Comparison of ENCODE assay signal across 8 cellular contexts in the genomic region with DNA sequence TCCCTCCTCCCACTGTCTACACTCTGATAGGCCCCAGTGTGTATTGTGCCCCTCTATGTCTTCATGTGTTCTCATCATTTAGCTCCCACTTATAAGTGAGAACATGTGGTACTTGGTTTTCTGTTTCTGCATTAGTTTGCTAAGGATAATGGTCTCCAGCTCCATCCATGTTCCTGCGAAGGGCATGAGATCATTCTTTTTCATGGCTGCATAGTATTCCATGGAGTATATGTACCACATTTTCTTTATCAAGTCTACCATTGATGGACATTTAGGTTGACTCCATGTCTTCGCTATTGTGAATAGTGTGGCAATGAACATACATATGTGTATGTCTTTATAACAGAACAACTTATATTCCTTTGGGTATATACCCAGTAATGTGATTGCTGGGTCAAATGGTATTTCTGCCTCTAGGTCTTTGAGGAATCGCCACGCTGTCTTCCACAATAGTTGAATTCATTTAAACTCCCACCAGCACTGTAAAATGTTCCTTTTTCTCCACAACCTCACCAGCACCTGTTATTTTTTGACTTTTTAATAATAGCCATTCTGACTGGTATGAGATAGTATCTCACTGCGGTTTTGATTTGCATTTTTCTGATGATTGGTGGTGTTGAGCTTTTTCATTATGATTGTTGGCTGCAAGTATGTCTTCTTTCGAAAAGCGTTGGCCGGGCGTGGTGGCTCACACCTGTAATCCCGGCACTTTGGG. TPM values are rescaled to one million over a fixed set of nuclear protein-coding genes. Genes with fewer than 3 reads are reported as not detected.
DNase-seq lines count a peak whose midpoint lies in the region; ATAC-seq, FAIRE-seq and TF ChIP-seq lines count a peak whose summit lies in the region.
"Not testable (repeated sequence)": the region's sequence is repeated elsewhere in the genome, so short reads cannot be mapped to it uniquely, and the experiment has no call there.

No MANE protein-coding gene starts in this region.

- not testable (repeated sequence) for TF ChIP-seq RAD21 in A549 (conservative IDR thresholded peaks at IDR 0.05 in 1 of 2, IDR thresholded peaks at IDR 0.05 in 1 of 2)

- not testable (repeated sequence) for H3K27ac ChIP-seq in A549; CD8-positive, alpha-beta T cell (ENCODE audit: low read depth, low read length); endodermal cell (ENCODE audit: low read depth, low read length)

- H3K9me3 Mint-ChIP-seq in CD8-positive, alpha-beta T cell; IgD-negative memory B cell; activated naive CD4-positive, alpha-beta T cell treated with anti-CD3 and anti-CD28 coated beads, Interleukin-2, amount 50 U/mL, for 24 hours; neural crest cell: not testable (repeated sequence)
- peaks cover 12% of the 10 kb centered on the region for H3K9me3 Mint-ChIP-seq in activated CD4-positive, alpha-beta T cell treated with anti-CD3 and anti-CD28 coated beads, Interleukin-2, amount 10 ng/mL, durations not matched to agents 24 days and 14 days
- peaks cover 18% of the 10 kb centered on the region for H3K9me3 Mint-ChIP-seq in endodermal cell
- peaks cover 11% of the 10 kb centered on the region for H3K9me3 Mint-ChIP-seq in mesothelial cell of epicardium

- H3K36me3 ChIP-seq in CD8-positive, alpha-beta T cell (ENCODE audit: insufficient read depth, low read length); endodermal cell (ENCODE audit: control insufficient read depth, insufficient read depth, low read length): not testable (repeated sequence)

- H3K27me3 Mint-ChIP-seq in CD8-positive, alpha-beta T cell (ENCODE audit: low read depth); IgD-negative memory B cell; activated CD4-positive, alpha-beta T cell treated with anti-CD3 and anti-CD28 coated beads, Interleukin-2, amount 10 ng/mL, durations not matched to agents 24 days and 14 days; activated naive CD4-positive, alpha-beta T cell treated with anti-CD3 and anti-CD28 coated beads, Interleukin-2, amount 50 U/mL, for 24 hours: not testable (repeated sequence)
- peaks cover 24% of the 10 kb centered on the region for H3K27me3 Mint-ChIP-seq in endodermal cell (ENCODE audit: insufficient read depth)
- H3K27me3 Mint-ChIP-seq in mesothelial cell of epicardium (ENCODE audit: low read depth): peaks cover 13% of the 10 kb centered on the region
- H3K27me3 Mint-ChIP-seq in neural crest cell (ENCODE audit: low read depth): peaks cover 28% of the 10 kb centered on the region

- not testable (repeated sequence) for H3K36me3 Mint-ChIP-seq in CD8-positive, alpha-beta T cell; IgD-negative memory B cell; activated naive CD4-positive, alpha-beta T cell treated with anti-CD3 and anti-CD28 coated beads, Interleukin-2, amount 50 U/mL, for 24 hours; endodermal cell (ENCODE audit: low read depth); mesothelial cell of epicardium
- H3K36me3 Mint-ChIP-seq in activated CD4-positive, alpha-beta T cell treated with anti-CD3 and anti-CD28 coated beads, Interleukin-2, amount 10 ng/mL, durations not matched to agents 24 days and 14 days (ENCODE audit: low read depth): peaks cover 17% of the 10 kb centered on the region
- peaks cover 14% of the 10 kb centered on the region for H3K36me3 Mint-ChIP-seq in neural crest cell (ENCODE audit: low read depth)

- CTCF ChIA-PET in A549 (lab: Yijun Ruan, JAX): interaction anchor here (0.6 kb wide), 1 partner anchor 202 kb away, joined by 4 read pairs; no protein-coding TSS in a partner anchor
- CTCF ChIA-PET in CD8-positive, alpha-beta T cell (lab: Charles Lee): not testable (repeated sequence)

- H3K9ac ChIP-seq in endodermal cell (ENCODE audit: extremely low read depth, low read length, poor library complexity, severe bottlenecking): not testable (repeated sequence)

- H3K4me3 Mint-ChIP-seq in CD8-positive, alpha-beta T cell: peak overlapping the region; percentile 11
- peak overlapping the region in 2 of 4 donors; percentile 78 to 99 for H3K4me3 Mint-ChIP-seq in IgD-negative memory B cell
- H3K4me3 Mint-ChIP-seq in activated CD4-positive, alpha-beta T cell treated with anti-CD3 and anti-CD28 coated beads, Interleukin-2, amount 10 ng/mL, durations not matched to agents 24 days and 14 days: peak overlapping the region; percentile 30
- H3K4me3 Mint-ChIP-seq in activated naive CD4-positive, alpha-beta T cell treated with anti-CD3 and anti-CD28 coated beads, Interleukin-2, amount 50 U/mL, for 24 hours: peak overlapping the region; percentile 57
- H3K4me3 Mint-ChIP-seq in endodermal cell: peak overlapping the region; percentile 97
- peak overlapping the region; percentile 40 for H3K4me3 Mint-ChIP-seq in mesothelial cell of epicardium
- peak overlapping the region; percentile 65 for H3K4me3 Mint-ChIP-seq in neural crest cell

- not testable (repeated sequence) for H3K27me3 ChIP-seq in CD8-positive, alpha-beta T cell (ENCODE audit: insufficient read depth, low read length); endodermal cell (ENCODE audit: control insufficient read depth, insufficient read depth, low read length, poor library complexity, severe bottlenecking)

- H3K4me2 ChIP-seq in A549: not testable (repeated sequence)

- 87% methylated on average over 10 of the region's 10 CpGs for WGBS in A549 (ENCODE audit: missing lambda C conversion rate)
- WGBS in endodermal cell (ENCODE audit: insufficient coverage in 1 of 2, insufficient read length in 1 of 2), 2 experiments: 92 to 95% methylated on average over 7 to 10 of the region's 10 CpGs

- peaks cover 12% of the 10 kb centered on the region for H3K4me1 ChIP-seq in A549
- peaks cover 22% of the 10 kb centered on the region for H3K4me1 ChIP-seq in CD8-positive, alpha-beta T cell (ENCODE audit: insufficient read depth, low read length)
- not testable (repeated sequence) for H3K4me1 ChIP-seq in endodermal cell (ENCODE audit: control insufficient read depth, insufficient read depth, low read length)

- H3K27ac Mint-ChIP-seq in CD8-positive, alpha-beta T cell; activated CD4-positive, alpha-beta T cell treated with anti-CD3 and anti-CD28 coated beads, Interleukin-2, amount 10 ng/mL, durations not matched to agents 24 days and 14 days; endodermal cell; mesothelial cell of epicardium: not testable (repeated sequence)
- peak overlapping the region; percentile 53 to 100 (median 99) for H3K27ac Mint-ChIP-seq in IgD-negative memory B cell
- peak overlapping the region; percentile 46 for H3K27ac Mint-ChIP-seq in activated naive CD4-positive, alpha-beta T cell treated with anti-CD3 and anti-CD28 coated beads, Interleukin-2, amount 50 U/mL, for 24 hours
- H3K27ac Mint-ChIP-seq in neural crest cell (ENCODE audit: unreplicated experiment): peak overlapping the region; percentile 20

- FAIRE-seq in A549 (lab: Jason Lieb, UNC): not testable (repeated sequence)

- peaks cover 29% of the 10 kb centered on the region for H3K4me1 Mint-ChIP-seq in CD8-positive, alpha-beta T cell (ENCODE audit: low read depth)
- peaks cover 17 to 23% (median 17%) of the 10 kb centered on the region in 3 donors for H3K4me1 Mint-ChIP-seq in IgD-negative memory B cell
- H3K4me1 Mint-ChIP-seq in activated CD4-positive, alpha-beta T cell treated with anti-CD3 and anti-CD28 coated beads, Interleukin-2, amount 10 ng/mL, durations not matched to agents 24 days and 14 days: peaks cover 22% of the 10 kb centered on the region
- H3K4me1 Mint-ChIP-seq in activated naive CD4-positive, alpha-beta T cell treated with anti-CD3 and anti-CD28 coated beads, Interleukin-2, amount 50 U/mL, for 24 hours: peaks cover 27% of the 10 kb centered on the region
- peaks cover 11% of the 10 kb centered on the region for H3K4me1 Mint-ChIP-seq in endodermal cell
- peaks cover 13% of the 10 kb centered on the region for H3K4me1 Mint-ChIP-seq in mesothelial cell of epicardium
- peaks cover 22% of the 10 kb centered on the region for H3K4me1 Mint-ChIP-seq in neural crest cell

- TF ChIP-seq CTCF in A549 (IDR thresholded peaks at IDR 0.05); CD8-positive, alpha-beta T cell (IDR thresholded peaks at IDR 0.05); endodermal cell (conservative IDR thresholded peaks at IDR 0.05); mesothelial cell of epicardium (IDR thresholded peaks at IDR 0.05; ENCODE audit: unreplicated experiment); neural crest cell (conservative IDR thresholded peaks at IDR 0.05): not testable (repeated sequence)

- POLR2A ChIA-PET in A549 (lab: Yijun Ruan, JAX); CD8-positive, alpha-beta T cell (lab: Charles Lee): not testable (repeated sequence)

- intact Hi-C loops in CD8-positive, alpha-beta T cell (cut with DNase I, micrococcal nuclease): loop anchor here (5.0 to 10.0 kb wide), 3 partner anchors 1338 to 1850 kb away; a partner anchor contains a TSS
- intact Hi-C loops in activated CD4-positive, alpha-beta T cell treated with anti-CD3 and anti-CD28 coated beads, Interleukin-2, amount 10 ng/mL, durations not matched to agents 24 days and 14 days (cut with micrococcal nuclease): loop anchor here (5.0 kb wide), 1 partner anchor 220 kb away; a partner anchor contains a TSS

- DNase-seq in A549 (ENCODE audit: low read depth in 1 of 2, low spot score in 1 of 2); CD8-positive, alpha-beta T cell; endodermal cell; mesothelial cell of epicardium (ENCODE audit: low spot score in 2 of 2, unreplicated experiment in 2 of 2); neural crest cell (ENCODE audit: low read depth, low spot score): not testable (repeated sequence)
- peak; percentile 40 for DNase-seq in activated CD4-positive, alpha-beta T cell treated with anti-CD3 and anti-CD28 coated beads, Interleukin-2, amount 10 ng/mL, durations not matched to agents 24 days and 14 days

- TF ChIP-seq POLR2A in A549 (IDR thresholded peaks at IDR 0.05; ENCODE audit: low read length): not testable (repeated sequence)

- ATAC-seq in A549; CD8-positive, alpha-beta T cell: not testable (repeated sequence)

- not testable (repeated sequence) for H3K4me3 ChIP-seq in A549; CD8-positive, alpha-beta T cell (ENCODE audit: low read depth, low read length)
- H3K4me3 ChIP-seq in endodermal cell (ENCODE audit: low read length): peak overlapping the region; percentile 3

- H3K9me3 ChIP-seq in A549; CD8-positive, alpha-beta T cell (ENCODE audit: low read length): not testable (repeated sequence)
- peaks cover 18% of the 10 kb centered on the region for H3K9me3 ChIP-seq in endodermal cell (ENCODE audit: control insufficient read depth, low read length)

- not testable (repeated sequence) for TF ChIP-seq EP300 in A549 (IDR thresholded peaks at IDR 0.05)

RNA-seq across cellular contexts. Expression of a gene that starts 1.4 kb away (rescaled TPM):
- polyA plus RNA-seq in A549 (2011; rRNA removed): 46.4 and 70.8 TPM in 2 replicates
- polyA plus RNA-seq in A549 (2012; cell fraction: cytosol; rRNA removed): 9.9 and 10.6 TPM in 2 replicates
- 5.5 and 9.8 TPM in 2 replicates for polyA plus RNA-seq in A549 (2012; cell fraction: nucleus; rRNA removed)
- polyA plus RNA-seq in A549 (2017; fragmentation: RNase III; extraction: RNeasy Plus Mini Kit Qiagen cat#74134 plus additional on column Dnase treatment): 57.9 to 61.2 TPM (median 60.5 TPM) in 3 replicates
- 6.2 and 7.3 TPM in 2 replicates for polyA minus RNA-seq in A549 (2011; rRNA and poly(A)+ RNA removed)
- total RNA-seq in CD8-positive, alpha-beta T cell: 100 to 1,000 TPM in 1 of 2 experiments, 10 to 100 TPM in 1; 89.8 to 104 TPM
- polyA plus RNA-seq in IgD-negative memory B cell: 92.5 TPM
- total RNA-seq in activated CD4-positive, alpha-beta T cell treated with anti-CD3 and anti-CD28 coated beads, Interleukin-2, amount 10 ng/mL, durations not matched to agents 24 days and 14 days: 59.9 and 69.3 TPM in 2 replicates
- 10 to 100 TPM; 59.5 to 72.7 TPM for total RNA-seq in endodermal cell
- polyA plus RNA-seq in endodermal cell (2013, experiment 1 of 2): 50.7 TPM
- 49.7 TPM for polyA plus RNA-seq in endodermal cell (2013, experiment 2 of 2)
- 60.2 to 63.6 TPM (median 62.2 TPM) in 3 replicates for total RNA-seq in mesothelial cell of epicardium
- 69.6 and 70.0 TPM in 2 replicates for total RNA-seq in neural crest cell

RNA-seq across cellular contexts. Expression of a gene that starts 9.0 kb away (rescaled TPM):
- polyA plus RNA-seq in A549 (2011; rRNA removed): 41.8 and 52.9 TPM in 2 replicates
- polyA plus RNA-seq in A549 (2012; cell fraction: cytosol; rRNA removed): 11.4 and 11.8 TPM in 2 replicates
- 7.2 and 10.9 TPM in 2 replicates for polyA plus RNA-seq in A549 (2012; cell fraction: nucleus; rRNA removed)
- polyA plus RNA-seq in A549 (2017; fragmentation: RNase III; extraction: RNeasy Plus Mini Kit Qiagen cat#74134 plus additional on column Dnase treatment): 27.2 to 30.8 TPM (median 28.1 TPM) in 3 replicates
- polyA minus RNA-seq in A549 (2011; rRNA and poly(A)+ RNA removed): 13.5 and 15.9 TPM in 2 replicates
- total RNA-seq in CD8-positive, alpha-beta T cell: 1 to 10 TPM; 5.1 to 6.1 TPM
- polyA plus RNA-seq in IgD-negative memory B cell: 15.1 TPM
- 55.2 and 56.5 TPM in 2 replicates for total RNA-seq in activated CD4-positive, alpha-beta T cell treated with anti-CD3 and anti-CD28 coated beads, Interleukin-2, amount 10 ng/mL, durations not matched to agents 24 days and 14 days
- 10 to 100 TPM; 45.2 to 56.0 TPM for total RNA-seq in endodermal cell
- polyA plus RNA-seq in endodermal cell (2013, experiment 1 of 2): 39.0 TPM
- polyA plus RNA-seq in endodermal cell (2013, experiment 2 of 2): 29.5 TPM
- 30.1 to 30.4 TPM (median 30.1 TPM) in 3 replicates for total RNA-seq in mesothelial cell of epicardium
- 32.9 and 36.4 TPM in 2 replicates for total RNA-seq in neural crest cell
